Comparison of ENCODE assay signal across 18 cellular contexts in the genomic region with DNA sequence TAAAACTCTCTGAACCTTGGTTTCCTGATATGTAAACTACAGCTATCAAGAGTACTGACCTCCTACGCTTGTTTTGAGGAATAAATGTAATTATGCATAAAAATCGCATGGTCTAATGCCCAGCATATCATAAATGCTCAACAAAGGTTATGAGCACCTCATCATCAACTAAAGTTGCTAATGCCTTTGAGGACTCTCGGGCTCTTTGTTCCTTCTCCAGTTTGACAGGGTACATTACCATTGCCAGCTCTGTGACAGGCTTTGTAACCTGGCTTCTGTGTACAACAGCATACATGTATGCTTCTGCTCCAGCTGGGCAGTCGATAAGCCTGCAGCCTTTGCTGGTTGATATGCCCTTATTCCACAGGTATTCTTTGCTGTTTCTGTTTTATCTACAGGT.
DNase-seq lines count a peak whose midpoint lies in the region; ATAC-seq and TF ChIP-seq lines count a peak whose summit lies in the region.
"Had no signal": no experiment of that assay in that cellular context is flagged by ENCODE, and none has a peak within 500 bp of the region (broad histone marks: within the 10 kb centered on the region; RNA-seq: fewer than 3 reads in every experiment).

No MANE protein-coding gene starts in this region.

- peaks cover 9% of the 10 kb centered on the region for H3K36me3 Mint-ChIP-seq in endothelial cell (ENCODE audit: low read depth, unreplicated experiment)
- peaks cover 48 to 59% of the 10 kb centered on the region in 2 donors for H3K36me3 Mint-ChIP-seq in stimulated activated naive B cell treated with anti-CD40 and anti-IgM and Interleukin-4, amounts not matched to agents 10 μg/mL and 1 μg/mL and 100 μg/mL, for 72 hours
- H3K36me3 Mint-ChIP-seq in CD4-positive, alpha-beta T cell (ENCODE audit: low read depth), result no peaks in the 10 kb centered on the region
- H3K36me3 Mint-ChIP-seq: CD8-positive, alpha-beta T cell had no signal

- peaks cover 100% of the 10 kb centered on the region for H3K79me2 ChIP-seq in DOHH2 (ENCODE audit: control insufficient read depth, low read length)
- H3K79me2 ChIP-seq in Karpas-422 (ENCODE audit: low read length), result no peaks in the 10 kb centered on the region

- in situ Hi-C loops in brain microvascular endothelial cell (cut with HindIII; ENCODE audit: low pct_ligation_motif_present, low sequenced_read_pairs), result no loop called here

- intact Hi-C loops in CD4-positive, alpha-beta T cell (cut with DNase I, micrococcal nuclease), result no loop called here

- H4K20me1 ChIP-seq in DOHH2 (ENCODE audit: control insufficient read depth, insufficient read depth, low read depth, low read length), result peaks cover 11% of the 10 kb centered on the region
- no peaks in the 10 kb centered on the region for H4K20me1 ChIP-seq in Karpas-422 (ENCODE audit: insufficient read depth, low read depth, low read length)

- H3K27ac Mint-ChIP-seq in endothelial cell (ENCODE audit: unreplicated experiment), result peak overlapping the region; percentile 79
- H3K27ac Mint-ChIP-seq in stimulated activated naive B cell treated with anti-CD40 and anti-IgM and Interleukin-4, amounts not matched to agents 10 μg/mL and 1 μg/mL and 100 μg/mL, for 72 hours, result peak overlapping the region; percentile 85
- no peak overlapping the region for H3K27ac Mint-ChIP-seq in CD4-positive, alpha-beta T cell
- H3K27ac Mint-ChIP-seq: CD8-positive, alpha-beta T cell had no signal

- H3K36me3 ChIP-seq in DOHH2 (ENCODE audit: control insufficient read depth, low read length) (peaks cover 59% of the 10 kb centered on the region), Karpas-422 (ENCODE audit: insufficient read depth, low read length) (no peaks in the 10 kb centered on the region), brain microvascular endothelial cell (replicated peaks) (peaks cover 10% of the 10 kb centered on the region)
- H3K36me3 ChIP-seq: BE2C had no signal

- H3K9ac ChIP-seq in Karpas-422 (ENCODE audit: low read length), result no peak overlapping the region

- peaks cover 5% of the 10 kb centered on the region for H3F3A ChIP-seq in DOHH2 (ENCODE audit: control insufficient read depth, insufficient read depth)

- POLR2A ChIA-PET in CD4-positive, alpha-beta T cell (lab: Charles Lee), result no interaction called here

- CTCF ChIA-PET in CD4-positive, alpha-beta T cell (lab: Charles Lee), result no interaction called here

- H3K9me3 ChIP-seq in DOHH2 (ENCODE audit: control insufficient read depth, insufficient read depth, low read length), result no peaks in the 10 kb centered on the region
- no peaks in the 10 kb centered on the region for H3K9me3 ChIP-seq in Karpas-422 (ENCODE audit: low read length)
- no peaks in the 10 kb centered on the region for H3K9me3 ChIP-seq in CD4-positive, alpha-beta T cell (ENCODE audit: control insufficient read depth, low read length)
- H3K9me3 ChIP-seq: BE2C, MG63 had no signal

- peaks cover 21% of the 10 kb centered on the region for H3K27me3 Mint-ChIP-seq in endothelial cell (ENCODE audit: unreplicated experiment)
- no peaks in the 10 kb centered on the region for H3K27me3 Mint-ChIP-seq in stimulated activated naive B cell treated with anti-CD40 and anti-IgM and Interleukin-4, amounts not matched to agents 10 μg/mL and 1 μg/mL and 100 μg/mL, for 72 hours
- no peaks in the 10 kb centered on the region for H3K27me3 Mint-ChIP-seq in CD4-positive, alpha-beta T cell

- DNase-seq in Karpas-422 (peak; percentile 51), endothelial cell (ENCODE audit: low spot score) (no peak), brain microvascular endothelial cell (no peak)
- DNase-seq in stimulated activated naive B cell treated with anti-CD40 and anti-IgM and Interleukin-4, amounts not matched to agents 10 μg/mL and 1 μg/mL and 100 μg/mL, for 72 hours, result no peak
- DNase-seq in CD4-positive, alpha-beta T cell, result no peak
- DNase-seq: BE2C; CD8-positive, alpha-beta T cell; EL; KG1; MG63; NCI-H1105; NCI-H1694 treated with DMSO at 0.1 percent for 48 hours; NCI-H345; SHP77 had no signal

- H3K9me3 Mint-ChIP-seq in endothelial cell (ENCODE audit: unreplicated experiment), result no peaks in the 10 kb centered on the region
- no peaks in the 10 kb centered on the region for H3K9me3 Mint-ChIP-seq in stimulated activated naive B cell treated with anti-CD40 and anti-IgM and Interleukin-4, amounts not matched to agents 10 μg/mL and 1 μg/mL and 100 μg/mL, for 72 hours
- H3K9me3 Mint-ChIP-seq in CD4-positive, alpha-beta T cell, result no peaks in the 10 kb centered on the region
- H3K9me3 Mint-ChIP-seq: CD8-positive, alpha-beta T cell had no signal

- H3K4me3 ChIP-seq in DOHH2 (ENCODE audit: low read length) (no peak overlapping the region; the same call in 1 of the 2 replicates), Karpas-422 (ENCODE audit: low read length) (no peak overlapping the region), brain microvascular endothelial cell (ENCODE audit: low read depth, low read length) (no peak overlapping the region)
- H3K4me3 ChIP-seq: MG63 had no signal

- TF ChIP-seq CTCF in DOHH2 (IDR thresholded peaks at IDR 0.05; ENCODE audit: low read depth, low read length, poor library complexity, severe bottlenecking), result no peak
- no peak for TF ChIP-seq CTCF in endothelial cell (IDR thresholded peaks at IDR 0.05; ENCODE audit: unreplicated experiment)
- TF ChIP-seq CTCF in brain microvascular endothelial cell (IDR thresholded peaks at IDR 0.05; ENCODE audit: low read depth, low read length, missing control alignments), result no peak
- TF ChIP-seq CTCF in CD4-positive, alpha-beta T cell (IDR thresholded peaks at IDR 0.05), result no peak

- no peaks in the 10 kb centered on the region for H3K27me3 ChIP-seq in DOHH2 (ENCODE audit: control insufficient read depth, low read length)
- no peaks in the 10 kb centered on the region for H3K27me3 ChIP-seq in Karpas-422 (ENCODE audit: low read length)
- no peaks in the 10 kb centered on the region for H3K27me3 ChIP-seq in brain microvascular endothelial cell (replicated peaks)
- no peaks in the 10 kb centered on the region for H3K27me3 ChIP-seq in CD4-positive, alpha-beta T cell (ENCODE audit: control insufficient read depth, insufficient read depth, low read length)
- H3K27me3 ChIP-seq: BE2C, MG63 had no signal

- H3K4me1 Mint-ChIP-seq in endothelial cell (ENCODE audit: unreplicated experiment), result peaks cover 70% of the 10 kb centered on the region
- peaks cover 52 to 87% of the 10 kb centered on the region in 2 donors for H3K4me1 Mint-ChIP-seq in stimulated activated naive B cell treated with anti-CD40 and anti-IgM and Interleukin-4, amounts not matched to agents 10 μg/mL and 1 μg/mL and 100 μg/mL, for 72 hours
- no peaks in the 10 kb centered on the region for H3K4me1 Mint-ChIP-seq in CD4-positive, alpha-beta T cell (ENCODE audit: low read depth)

- H2AFZ ChIP-seq in Karpas-422 (ENCODE audit: low read length), result no peak overlapping the region

- ATAC-seq in stimulated activated naive B cell treated with anti-CD40 and anti-IgM and Interleukin-4, amounts not matched to agents 10 μg/mL and 1 μg/mL and 100 μg/mL, for 72 hours (replicated peaks), result peak; percentile 65 to 69
- ATAC-seq in GM21825 (IDR thresholded peaks at IDR 0.05; ENCODE audit: unreplicated experiment), result no peak
- ATAC-seq in CD4-positive, alpha-beta T cell (ENCODE audit: poor library complexity), result no peak
- ATAC-seq: CD8-positive, alpha-beta T cell; HCT116; Panc1 had no signal

- no peak overlapping the region for H3K4me3 Mint-ChIP-seq in endothelial cell (ENCODE audit: unreplicated experiment)
- peak overlapping the region in 1 of 2 donors; percentile 60 for H3K4me3 Mint-ChIP-seq in stimulated activated naive B cell treated with anti-CD40 and anti-IgM and Interleukin-4, amounts not matched to agents 10 μg/mL and 1 μg/mL and 100 μg/mL, for 72 hours
- H3K4me3 Mint-ChIP-seq in CD4-positive, alpha-beta T cell, result no peak overlapping the region
- H3K4me3 Mint-ChIP-seq: CD8-positive, alpha-beta T cell had no signal

- H3K4me1 ChIP-seq in DOHH2 (ENCODE audit: control insufficient read depth, low read length), result peaks cover 82% of the 10 kb centered on the region
- H3K4me1 ChIP-seq in Karpas-422 (ENCODE audit: low read length), result peaks cover 17% of the 10 kb centered on the region
- H3K4me1 ChIP-seq: BE2C had no signal

- no peaks in the 10 kb centered on the region for H3K9me2 ChIP-seq in DOHH2 (replicated peaks; ENCODE audit: control insufficient read depth, low read length)
- no peaks in the 10 kb centered on the region for H3K9me2 ChIP-seq in Karpas-422 (replicated peaks; ENCODE audit: insufficient read depth, low read length)

- H3K4me2 ChIP-seq in DOHH2 (ENCODE audit: low read length) (peak overlapping the region; percentile 42), Karpas-422 (ENCODE audit: low read depth, low read length, poor library complexity, severe bottlenecking) (peak overlapping the region; percentile 4)

- peak overlapping the region; percentile 10; the same call in 1 of the 2 replicates for H3K27ac ChIP-seq in DOHH2 (ENCODE audit: low read depth, low read length)
- H3K27ac ChIP-seq in Karpas-422 (ENCODE audit: low read length), result no peak overlapping the region
- no peak overlapping the region for H3K27ac ChIP-seq in brain microvascular endothelial cell
- H3K27ac ChIP-seq in CD4-positive, alpha-beta T cell (ENCODE audit: low read depth, low read length), result no peak overlapping the region

Comparison
In these comparisons a context has a peak if more than half of its experiments do, and no peak if none do; other contexts are left out.
1. ATAC-seq: peak in stimulated activated naive B cell treated with anti-CD40 and anti-IgM and Interleukin-4, amounts not matched to agents 10 μg/mL and 1 μg/mL and 100 μg/mL, for 72 hours (2 of 2); none in GM21825 (single experiment) and CD4-positive, alpha-beta T cell (single experiment).